In genomic region chrX:64205441-64205734, GRCh38 we compare ENCODE assay signal across 8 cellular contexts. TPM values are rescaled to one million over a fixed set of nuclear protein-coding genes. Genes with fewer than 3 reads are reported as not detected.
A peak's percentile ranks its signal among the peaks of the same experiment; 100 is the strongest.
DNase-seq lines count a peak whose midpoint lies in the region; ATAC-seq and TF ChIP-seq lines count a peak whose summit lies in the region.

Gene AMER1 (minus strand): TSS chrX:64205708. CDS start chrX:64193286, 12,422 bp downstream.

- peak within 1 kb of the TSS; percentile 82 for H3K4me3 ChIP-seq in SK-N-MC
- peak within 1 kb of the TSS; percentile 53 to 72 (median 68) for H3K4me3 ChIP-seq in esophagus squamous epithelium
- peak within 1 kb of the TSS; percentile 72 for H3K4me3 ChIP-seq in ovary

- H3K27ac Mint-ChIP-seq in activated T-cell treated with anti-CD3 and anti-CD28 coated beads, Interleukin-2, amount 50 U/mL, for 72 hours = peak within 1 kb of the TSS; percentile 82

- no peaks in the 10 kb centered on the region for H3K27me3 Mint-ChIP-seq in activated T-cell treated with anti-CD3 and anti-CD28 coated beads, Interleukin-2, amount 50 U/mL, for 72 hours (ENCODE audit: low read depth)

- no peak for TF ChIP-seq POLR2A in esophagus squamous epithelium (IDR thresholded peaks at IDR 0.05)
- no peak for TF ChIP-seq POLR2A in ovary (IDR thresholded peaks at IDR 0.05)

- no peaks in the 10 kb centered on the region for H3K36me3 Mint-ChIP-seq in activated T-cell treated with anti-CD3 and anti-CD28 coated beads, Interleukin-2, amount 50 U/mL, for 72 hours (ENCODE audit: insufficient read depth in 2 of 2)

- H3K4me1 ChIP-seq in esophagus squamous epithelium = peaks cover 5 to 36% (median 7%) of the 10 kb centered on the region in 3 donors
- H3K4me1 ChIP-seq in ovary (ENCODE audit: insufficient read depth) = peaks cover 4% of the 10 kb centered on the region

- H3K4me3 Mint-ChIP-seq in activated T-cell treated with anti-CD3 and anti-CD28 coated beads, Interleukin-2, amount 50 U/mL, for 72 hours = peak within 1 kb of the TSS; percentile 86 to 90

- 50% methylated on average over 7 of the region's 29 CpGs; no CpG with 5 or more reads in 1 of the 2 donors for WGBS in esophagus squamous epithelium, 2 donors
- WGBS in ovary, 3 donors = 32 to 40% (median 39%) methylated on average over 29 of the region's 29 CpGs

- H3K27ac ChIP-seq in SK-N-MC = no peak within 1 kb of the TSS
- peak within 1 kb of the TSS; percentile 87 to 95 (median 90) for H3K27ac ChIP-seq in esophagus squamous epithelium
- peak within 1 kb of the TSS; percentile 81 to 89 for H3K27ac ChIP-seq in ovary

- TF ChIP-seq CTCF in esophagus squamous epithelium (IDR thresholded peaks at IDR 0.05) = no peak
- no peak for TF ChIP-seq CTCF in ovary (IDR thresholded peaks at IDR 0.05)

- H3K27me3 ChIP-seq in esophagus squamous epithelium (no peaks in the 10 kb centered on the region), ovary (no peaks in the 10 kb centered on the region)

- H3K9ac ChIP-seq in SK-N-MC (ENCODE audit: insufficient read length) = peak within 1 kb of the TSS; percentile 57

- H3K9me3 Mint-ChIP-seq in activated T-cell treated with anti-CD3 and anti-CD28 coated beads, Interleukin-2, amount 50 U/mL, for 72 hours = no peaks in the 10 kb centered on the region

- intact Hi-C loops in esophagus squamous epithelium (cut with DNase I) (no loop called here), ovary (cut with DNase I) (no loop called here)

- TF ChIP-seq EP300 in ovary (IDR thresholded peaks at IDR 0.05) = no peak

- H3K4me1 Mint-ChIP-seq in activated T-cell treated with anti-CD3 and anti-CD28 coated beads, Interleukin-2, amount 50 U/mL, for 72 hours (ENCODE audit: low read depth) = peaks cover 13% of the 10 kb centered on the region

- peak in 1 of 2 donors; percentile 63 for ATAC-seq in activated T-cell treated with anti-CD3 and anti-CD28 coated beads, Interleukin-2, amount 50 U/mL, for 72 hours (replicated peaks in 1 of 2)
- peak; percentile 44 for ATAC-seq in HG02970 (IDR thresholded peaks at IDR 0.05; ENCODE audit: low FRiP score, unreplicated experiment)

- H3K9me3 ChIP-seq in SK-N-MC (ENCODE audit: low read depth, low read length) (no peaks in the 10 kb centered on the region), esophagus squamous epithelium (no peaks in the 10 kb centered on the region), ovary (no peaks in the 10 kb centered on the region)

- H3K36me3 ChIP-seq in SK-N-MC (ENCODE audit: insufficient read depth, low read length) (no peaks in the 10 kb centered on the region), esophagus squamous epithelium (no peaks in the 10 kb centered on the region), ovary (no peaks in the 10 kb centered on the region)

- no peak for DNase-seq in activated T-cell treated with anti-CD3 and anti-CD28 coated beads, Interleukin-2, amount 50 U/mL, for 72 hours
- DNase-seq in activated T-cell treated with anti-CD3 and anti-CD28 coated beads for 4 hours (no peak), SK-N-MC (ENCODE audit: low read depth, low spot score) (no peak), esophagus squamous epithelium (lab: John Stamatoyannopoulos, UW) (no peak), ovary (peak in 1 of 5 donors; percentile 55), CD1c-positive myeloid dendritic cell (ENCODE audit: extremely low spot score) (no peak)
- no peak for DNase-seq in stimulated activated CD4-positive, alpha-beta T cell treated with anti-CD3 and anti-CD28 coated beads, Interleukin-2, amount 100 ng/mL, for 24 hours

RNA-seq across cellular contexts. Expression of gene AMER1, which starts in this region (rescaled TPM):
- total RNA-seq in activated T-cell treated with anti-CD3 and anti-CD28 coated beads, Interleukin-2, amount 50 U/mL, for 72 hours = 1 to 10 TPM; 3.2 to 3.6 TPM
- total RNA-seq in esophagus squamous epithelium = 10 to 100 TPM in 1 of 4 donors, 1 to 10 TPM in 3; 4.0 to 11.1 (median 5.1) TPM
- 10 to 100 TPM in 6 of 7 donors, 1 to 10 TPM in 1; 8.2 to 25.9 (median 17.8) TPM for total RNA-seq in ovary
- 1 to 10 TPM; 5.5 to 8.2 TPM for polyA plus RNA-seq in ovary
